ENCODE assay signal across 27 cellular contexts in genomic region chr3:139578783-139579182, GRCh38.
"Had no signal": no experiment of that assay in that cellular context is flagged by ENCODE, and none has a peak within 500 bp of the region (broad histone marks: within the 10 kb centered on the region; RNA-seq: fewer than 3 reads in every experiment).

No MANE protein-coding gene starts in this region.

- H3K27ac ChIP-seq: hepatocyte, left ventricle myocardium inferior, neural progenitor cell, neutrophil, parathyroid adenoma, right atrium auricular region, right lobe of liver, skin epidermis, stomach, testis, thyroid gland, transverse colon, upper lobe of left lung, vagina had no signal

- H3K36me3 ChIP-seq: neural progenitor cell, neutrophil, right lobe of liver, thyroid gland, transverse colon, upper lobe of left lung, vagina had no signal

- H3K4me1 Mint-ChIP-seq: naive B cell; stimulated activated naive B cell treated with anti-CD40 and anti-IgM and Interleukin-4, amounts not matched to agents 10 μg/mL and 1 μg/mL and 100 μg/mL, for 72 hours had no signal

- H3K27me3 Mint-ChIP-seq: naive B cell; stimulated activated naive B cell treated with anti-CD40 and anti-IgM and Interleukin-4, amounts not matched to agents 10 μg/mL and 1 μg/mL and 100 μg/mL, for 72 hours had no signal

- DNase-seq: islet precursor cell; left ventricle myocardium inferior; mesendoderm; naive B cell; occipital lobe; right lobe of liver; stimulated activated CD4-positive, alpha-beta T cell treated with anti-CD3 and anti-CD28 coated beads, Interleukin-12 subunit alpha, Interleukin-12 subunit beta, amount 100 ng/mL, for 4 hours; stimulated activated CD4-positive, alpha-beta T cell treated with anti-CD3 and anti-CD28 coated beads, Interleukin-15, amount 100 ng/mL, for 24 hours; stimulated activated CD4-positive, alpha-beta T cell treated with anti-CD3 and anti-CD28 coated beads, Interleukin-2, amount 100 ng/mL, for 24 hours; stimulated activated CD4-positive, alpha-beta T cell treated with anti-CD3 and anti-CD28 coated beads, Interleukin-4, amount 100 ng/mL, for 1 hour; stimulated activated naive B cell treated with anti-CD40 and anti-IgM and Interleukin-4, amounts not matched to agents 10 μg/mL and 1 μg/mL and 100 μg/mL, for 72 hours; stimulated activated naive CD8-positive, alpha-beta T cell treated with anti-CD3 and anti-CD28 coated beads, Interleukin-15, Interleukin-2, amounts not matched to agents 100 U/mL and 50 U/mL, for 24 hours; stomach; testis; thyroid gland; transverse colon had no signal

- H3K27ac Mint-ChIP-seq: nephron; neural progenitor cell; stimulated activated naive B cell treated with anti-CD40 and anti-IgM and Interleukin-4, amounts not matched to agents 10 μg/mL and 1 μg/mL and 100 μg/mL, for 72 hours had no signal

- H3K4me3 ChIP-seq: hepatocyte, left ventricle myocardium inferior, lung, neural progenitor cell, right atrium auricular region, right lobe of liver, skin epidermis, stomach, testis, thyroid gland, transverse colon, upper lobe of left lung, vagina had no signal

- H3K27me3 ChIP-seq: hepatocyte, neural progenitor cell, neutrophil, right atrium auricular region, right lobe of liver, stomach, testis, thyroid gland, transverse colon, upper lobe of left lung, vagina had no signal

- H3K9me3 Mint-ChIP-seq: mesothelial cell of epicardium; naive B cell; nephron; neural progenitor cell; stimulated activated naive B cell treated with anti-CD40 and anti-IgM and Interleukin-4, amounts not matched to agents 10 μg/mL and 1 μg/mL and 100 μg/mL, for 72 hours had no signal

- H3K4me1 ChIP-seq: neural progenitor cell, parathyroid adenoma, testis, vagina had no signal

- H3K4me3 Mint-ChIP-seq: mesothelial cell of epicardium; naive B cell; nephron; neural progenitor cell; stimulated activated naive B cell treated with anti-CD40 and anti-IgM and Interleukin-4, amounts not matched to agents 10 μg/mL and 1 μg/mL and 100 μg/mL, for 72 hours had no signal

- H3K36me3 Mint-ChIP-seq: neural progenitor cell; stimulated activated naive B cell treated with anti-CD40 and anti-IgM and Interleukin-4, amounts not matched to agents 10 μg/mL and 1 μg/mL and 100 μg/mL, for 72 hours had no signal

- ATAC-seq: right lobe of liver; stimulated activated naive B cell treated with anti-CD40 and anti-IgM and Interleukin-4, amounts not matched to agents 10 μg/mL and 1 μg/mL and 100 μg/mL, for 72 hours; stimulated activated naive CD8-positive, alpha-beta T cell treated with anti-CD3 and anti-CD28 coated beads, Interleukin-15, Interleukin-2, amounts not matched to agents 100 U/mL and 50 U/mL, for 24 hours had no signal

- H3K9me3 ChIP-seq: left ventricle myocardium inferior, neutrophil, right atrium auricular region, right lobe of liver, stomach, testis, thyroid gland, transverse colon, upper lobe of left lung, vagina had no signal
